ENCODE assay signal across 1 cellular context in the genomic region with DNA sequence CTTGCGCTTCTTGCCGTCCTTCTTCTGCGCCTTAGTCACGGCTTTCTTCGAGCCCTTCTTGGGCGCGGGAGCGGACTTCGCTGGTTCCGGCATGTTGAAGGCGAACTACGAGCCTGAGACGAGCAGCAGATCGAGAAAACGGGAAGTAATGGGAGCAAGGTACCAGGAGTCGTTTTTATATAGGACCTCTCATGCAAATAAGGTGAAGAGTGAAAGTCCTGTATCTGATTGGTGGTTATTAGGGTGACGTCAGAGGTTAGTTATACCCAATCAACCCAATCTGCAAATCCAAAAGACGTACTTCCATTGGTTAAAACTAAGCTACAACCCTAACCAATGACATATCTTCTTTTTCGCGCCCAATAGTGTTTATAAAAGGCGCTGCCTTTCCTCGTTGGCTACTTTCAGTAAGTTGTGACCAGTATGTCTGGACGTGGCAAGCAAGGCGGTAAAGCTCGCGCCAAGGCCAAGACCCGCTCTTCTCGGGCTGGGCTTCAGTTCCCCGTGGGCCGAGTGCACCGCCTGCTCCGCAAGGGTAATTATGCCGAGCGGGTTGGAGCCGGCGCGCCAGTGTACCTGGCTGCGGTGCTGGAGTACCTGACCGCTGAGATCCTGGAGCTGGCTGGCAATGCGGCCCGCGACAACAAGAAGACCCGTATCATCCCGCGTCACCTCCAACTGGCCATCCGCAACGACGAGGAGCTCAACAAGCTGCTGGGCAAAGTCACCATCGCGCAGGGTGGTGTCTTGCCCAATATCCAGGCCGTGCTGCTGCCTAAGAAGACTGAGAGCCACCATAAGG.
TF ChIP-seq lines count a peak whose summit lies in the region.

No MANE protein-coding gene starts in this region.

TF ChIP-seq in K562, 482 proteins besides CTCF, POLR2A, EP300 and RAD21 (continued from another document and continues in another):
- TF ChIP-seq, protein P1, sequence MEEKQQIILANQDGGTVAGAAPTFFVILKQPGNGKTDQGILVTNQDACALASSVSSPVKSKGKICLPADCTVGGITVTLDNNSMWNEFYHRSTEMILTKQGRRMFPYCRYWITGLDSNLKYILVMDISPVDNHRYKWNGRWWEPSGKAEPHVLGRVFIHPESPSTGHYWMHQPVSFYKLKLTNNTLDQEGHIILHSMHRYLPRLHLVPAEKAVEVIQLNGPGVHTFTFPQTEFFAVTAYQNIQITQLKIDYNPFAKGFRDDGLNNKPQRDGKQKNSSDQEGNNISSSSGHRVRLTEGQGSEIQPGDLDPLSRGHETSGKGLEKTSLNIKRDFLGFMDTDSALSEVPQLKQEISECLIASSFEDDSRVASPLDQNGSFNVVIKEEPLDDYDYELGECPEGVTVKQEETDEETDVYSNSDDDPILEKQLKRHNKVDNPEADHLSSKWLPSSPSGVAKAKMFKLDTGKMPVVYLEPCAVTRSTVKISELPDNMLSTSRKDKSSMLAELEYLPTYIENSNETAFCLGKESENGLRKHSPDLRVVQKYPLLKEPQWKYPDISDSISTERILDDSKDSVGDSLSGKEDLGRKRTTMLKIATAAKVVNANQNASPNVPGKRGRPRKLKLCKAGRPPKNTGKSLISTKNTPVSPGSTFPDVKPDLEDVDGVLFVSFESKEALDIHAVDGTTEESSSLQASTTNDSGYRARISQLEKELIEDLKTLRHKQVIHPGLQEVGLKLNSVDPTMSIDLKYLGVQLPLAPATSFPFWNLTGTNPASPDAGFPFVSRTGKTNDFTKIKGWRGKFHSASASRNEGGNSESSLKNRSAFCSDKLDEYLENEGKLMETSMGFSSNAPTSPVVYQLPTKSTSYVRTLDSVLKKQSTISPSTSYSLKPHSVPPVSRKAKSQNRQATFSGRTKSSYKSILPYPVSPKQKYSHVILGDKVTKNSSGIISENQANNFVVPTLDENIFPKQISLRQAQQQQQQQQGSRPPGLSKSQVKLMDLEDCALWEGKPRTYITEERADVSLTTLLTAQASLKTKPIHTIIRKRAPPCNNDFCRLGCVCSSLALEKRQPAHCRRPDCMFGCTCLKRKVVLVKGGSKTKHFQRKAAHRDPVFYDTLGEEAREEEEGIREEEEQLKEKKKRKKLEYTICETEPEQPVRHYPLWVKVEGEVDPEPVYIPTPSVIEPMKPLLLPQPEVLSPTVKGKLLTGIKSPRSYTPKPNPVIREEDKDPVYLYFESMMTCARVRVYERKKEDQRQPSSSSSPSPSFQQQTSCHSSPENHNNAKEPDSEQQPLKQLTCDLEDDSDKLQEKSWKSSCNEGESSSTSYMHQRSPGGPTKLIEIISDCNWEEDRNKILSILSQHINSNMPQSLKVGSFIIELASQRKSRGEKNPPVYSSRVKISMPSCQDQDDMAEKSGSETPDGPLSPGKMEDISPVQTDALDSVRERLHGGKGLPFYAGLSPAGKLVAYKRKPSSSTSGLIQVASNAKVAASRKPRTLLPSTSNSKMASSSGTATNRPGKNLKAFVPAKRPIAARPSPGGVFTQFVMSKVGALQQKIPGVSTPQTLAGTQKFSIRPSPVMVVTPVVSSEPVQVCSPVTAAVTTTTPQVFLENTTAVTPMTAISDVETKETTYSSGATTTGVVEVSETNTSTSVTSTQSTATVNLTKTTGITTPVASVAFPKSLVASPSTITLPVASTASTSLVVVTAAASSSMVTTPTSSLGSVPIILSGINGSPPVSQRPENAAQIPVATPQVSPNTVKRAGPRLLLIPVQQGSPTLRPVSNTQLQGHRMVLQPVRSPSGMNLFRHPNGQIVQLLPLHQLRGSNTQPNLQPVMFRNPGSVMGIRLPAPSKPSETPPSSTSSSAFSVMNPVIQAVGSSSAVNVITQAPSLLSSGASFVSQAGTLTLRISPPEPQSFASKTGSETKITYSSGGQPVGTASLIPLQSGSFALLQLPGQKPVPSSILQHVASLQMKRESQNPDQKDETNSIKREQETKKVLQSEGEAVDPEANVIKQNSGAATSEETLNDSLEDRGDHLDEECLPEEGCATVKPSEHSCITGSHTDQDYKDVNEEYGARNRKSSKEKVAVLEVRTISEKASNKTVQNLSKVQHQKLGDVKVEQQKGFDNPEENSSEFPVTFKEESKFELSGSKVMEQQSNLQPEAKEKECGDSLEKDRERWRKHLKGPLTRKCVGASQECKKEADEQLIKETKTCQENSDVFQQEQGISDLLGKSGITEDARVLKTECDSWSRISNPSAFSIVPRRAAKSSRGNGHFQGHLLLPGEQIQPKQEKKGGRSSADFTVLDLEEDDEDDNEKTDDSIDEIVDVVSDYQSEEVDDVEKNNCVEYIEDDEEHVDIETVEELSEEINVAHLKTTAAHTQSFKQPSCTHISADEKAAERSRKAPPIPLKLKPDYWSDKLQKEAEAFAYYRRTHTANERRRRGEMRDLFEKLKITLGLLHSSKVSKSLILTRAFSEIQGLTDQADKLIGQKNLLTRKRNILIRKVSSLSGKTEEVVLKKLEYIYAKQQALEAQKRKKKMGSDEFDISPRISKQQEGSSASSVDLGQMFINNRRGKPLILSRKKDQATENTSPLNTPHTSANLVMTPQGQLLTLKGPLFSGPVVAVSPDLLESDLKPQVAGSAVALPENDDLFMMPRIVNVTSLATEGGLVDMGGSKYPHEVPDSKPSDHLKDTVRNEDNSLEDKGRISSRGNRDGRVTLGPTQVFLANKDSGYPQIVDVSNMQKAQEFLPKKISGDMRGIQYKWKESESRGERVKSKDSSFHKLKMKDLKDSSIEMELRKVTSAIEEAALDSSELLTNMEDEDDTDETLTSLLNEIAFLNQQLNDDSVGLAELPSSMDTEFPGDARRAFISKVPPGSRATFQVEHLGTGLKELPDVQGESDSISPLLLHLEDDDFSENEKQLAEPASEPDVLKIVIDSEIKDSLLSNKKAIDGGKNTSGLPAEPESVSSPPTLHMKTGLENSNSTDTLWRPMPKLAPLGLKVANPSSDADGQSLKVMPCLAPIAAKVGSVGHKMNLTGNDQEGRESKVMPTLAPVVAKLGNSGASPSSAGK (IDR thresholded peaks at IDR 0.05), result peak; percentile 76
- TF ChIP-seq NEUROD1 (IDR thresholded peaks at IDR 0.05; ENCODE audit: borderline replicate concordance, low read depth, low read length, partially characterized antibody), result peak; percentile 97
- TF ChIP-seq ZNF77 (CRISPR knock-in tag; IDR thresholded peaks at IDR 0.05), result 0 out of 2 replicates have a peak, but pooled peaks have one; percentile 59
- TF ChIP-seq TOE1 (IDR thresholded peaks at IDR 0.05; ENCODE audit: borderline replicate concordance), result peak; percentile 82
- TF ChIP-seq TOE1 (CRISPR knock-in tag; IDR thresholded peaks at IDR 0.05; ENCODE audit: borderline replicate concordance, low read depth), result peak; percentile 99
- TF ChIP-seq, protein P2, sequence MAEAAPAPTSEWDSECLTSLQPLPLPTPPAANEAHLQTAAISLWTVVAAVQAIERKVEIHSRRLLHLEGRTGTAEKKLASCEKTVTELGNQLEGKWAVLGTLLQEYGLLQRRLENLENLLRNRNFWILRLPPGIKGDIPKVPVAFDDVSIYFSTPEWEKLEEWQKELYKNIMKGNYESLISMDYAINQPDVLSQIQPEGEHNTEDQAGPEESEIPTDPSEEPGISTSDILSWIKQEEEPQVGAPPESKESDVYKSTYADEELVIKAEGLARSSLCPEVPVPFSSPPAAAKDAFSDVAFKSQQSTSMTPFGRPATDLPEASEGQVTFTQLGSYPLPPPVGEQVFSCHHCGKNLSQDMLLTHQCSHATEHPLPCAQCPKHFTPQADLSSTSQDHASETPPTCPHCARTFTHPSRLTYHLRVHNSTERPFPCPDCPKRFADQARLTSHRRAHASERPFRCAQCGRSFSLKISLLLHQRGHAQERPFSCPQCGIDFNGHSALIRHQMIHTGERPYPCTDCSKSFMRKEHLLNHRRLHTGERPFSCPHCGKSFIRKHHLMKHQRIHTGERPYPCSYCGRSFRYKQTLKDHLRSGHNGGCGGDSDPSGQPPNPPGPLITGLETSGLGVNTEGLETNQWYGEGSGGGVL (CRISPR knock-in tag; IDR thresholded peaks at IDR 0.05), result no peak
- TF ChIP-seq CEBPG (CRISPR knock-in tag; IDR thresholded peaks at IDR 0.05), result peak; percentile 82
- TF ChIP-seq CEBPG (tag; conservative IDR thresholded peaks at IDR 0.05 in 1 of 2, IDR thresholded peaks at IDR 0.05 in 1 of 2), result peak; percentile 78 to 92
- peak; percentile 93 for TF ChIP-seq KDM2B (CRISPR knock-in tag; IDR thresholded peaks at IDR 0.05)
- TF ChIP-seq CBX3 (IDR thresholded peaks at IDR 0.05; ENCODE audit: borderline replicate concordance in 1 of 2, low read length in 2 of 2), result peak in 1 of 2 experiments; percentile 61; a peak in 1 of 3 replicates
- TF ChIP-seq NBN (IDR thresholded peaks at IDR 0.05; ENCODE audit: low read depth), result peak; percentile 82; the same call in 1 of the 2 replicates
- peak; percentile 97 for TF ChIP-seq POLR2AphosphoS2 (IDR thresholded peaks at IDR 0.05; ENCODE audit: low read length)
- no peak for TF ChIP-seq ZNF174 (CRISPR knock-in tag; IDR thresholded peaks at IDR 0.05)
- TF ChIP-seq CBFA2T2 (conservative IDR thresholded peaks at IDR 0.05), result no peak
- TF ChIP-seq, protein P3, sequence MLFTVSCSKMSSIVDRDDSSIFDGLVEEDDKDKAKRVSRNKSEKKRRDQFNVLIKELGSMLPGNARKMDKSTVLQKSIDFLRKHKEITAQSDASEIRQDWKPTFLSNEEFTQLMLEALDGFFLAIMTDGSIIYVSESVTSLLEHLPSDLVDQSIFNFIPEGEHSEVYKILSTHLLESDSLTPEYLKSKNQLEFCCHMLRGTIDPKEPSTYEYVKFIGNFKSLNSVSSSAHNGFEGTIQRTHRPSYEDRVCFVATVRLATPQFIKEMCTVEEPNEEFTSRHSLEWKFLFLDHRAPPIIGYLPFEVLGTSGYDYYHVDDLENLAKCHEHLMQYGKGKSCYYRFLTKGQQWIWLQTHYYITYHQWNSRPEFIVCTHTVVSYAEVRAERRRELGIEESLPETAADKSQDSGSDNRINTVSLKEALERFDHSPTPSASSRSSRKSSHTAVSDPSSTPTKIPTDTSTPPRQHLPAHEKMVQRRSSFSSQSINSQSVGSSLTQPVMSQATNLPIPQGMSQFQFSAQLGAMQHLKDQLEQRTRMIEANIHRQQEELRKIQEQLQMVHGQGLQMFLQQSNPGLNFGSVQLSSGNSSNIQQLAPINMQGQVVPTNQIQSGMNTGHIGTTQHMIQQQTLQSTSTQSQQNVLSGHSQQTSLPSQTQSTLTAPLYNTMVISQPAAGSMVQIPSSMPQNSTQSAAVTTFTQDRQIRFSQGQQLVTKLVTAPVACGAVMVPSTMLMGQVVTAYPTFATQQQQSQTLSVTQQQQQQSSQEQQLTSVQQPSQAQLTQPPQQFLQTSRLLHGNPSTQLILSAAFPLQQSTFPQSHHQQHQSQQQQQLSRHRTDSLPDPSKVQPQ (CRISPR knock-in tag; IDR thresholded peaks at IDR 0.05; ENCODE audit: borderline replicate concordance), result no peak
- TF ChIP-seq, protein P4, sequence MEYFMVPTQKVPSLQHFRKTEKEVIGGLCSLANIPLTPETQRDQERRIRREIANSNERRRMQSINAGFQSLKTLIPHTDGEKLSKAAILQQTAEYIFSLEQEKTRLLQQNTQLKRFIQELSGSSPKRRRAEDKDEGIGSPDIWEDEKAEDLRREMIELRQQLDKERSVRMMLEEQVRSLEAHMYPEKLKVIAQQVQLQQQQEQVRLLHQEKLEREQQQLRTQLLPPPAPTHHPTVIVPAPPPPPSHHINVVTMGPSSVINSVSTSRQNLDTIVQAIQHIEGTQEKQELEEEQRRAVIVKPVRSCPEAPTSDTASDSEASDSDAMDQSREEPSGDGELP (CRISPR knock-in tag; IDR thresholded peaks at IDR 0.05; ENCODE audit: borderline replicate concordance), result peak; percentile 89
- TF ChIP-seq, protein P5, sequence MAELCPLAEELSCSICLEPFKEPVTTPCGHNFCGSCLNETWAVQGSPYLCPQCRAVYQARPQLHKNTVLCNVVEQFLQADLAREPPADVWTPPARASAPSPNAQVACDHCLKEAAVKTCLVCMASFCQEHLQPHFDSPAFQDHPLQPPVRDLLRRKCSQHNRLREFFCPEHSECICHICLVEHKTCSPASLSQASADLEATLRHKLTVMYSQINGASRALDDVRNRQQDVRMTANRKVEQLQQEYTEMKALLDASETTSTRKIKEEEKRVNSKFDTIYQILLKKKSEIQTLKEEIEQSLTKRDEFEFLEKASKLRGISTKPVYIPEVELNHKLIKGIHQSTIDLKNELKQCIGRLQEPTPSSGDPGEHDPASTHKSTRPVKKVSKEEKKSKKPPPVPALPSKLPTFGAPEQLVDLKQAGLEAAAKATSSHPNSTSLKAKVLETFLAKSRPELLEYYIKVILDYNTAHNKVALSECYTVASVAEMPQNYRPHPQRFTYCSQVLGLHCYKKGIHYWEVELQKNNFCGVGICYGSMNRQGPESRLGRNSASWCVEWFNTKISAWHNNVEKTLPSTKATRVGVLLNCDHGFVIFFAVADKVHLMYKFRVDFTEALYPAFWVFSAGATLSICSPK (IDR thresholded peaks at IDR 0.05; ENCODE audit: borderline replicate concordance), result no peak
- TF ChIP-seq, protein P6, sequence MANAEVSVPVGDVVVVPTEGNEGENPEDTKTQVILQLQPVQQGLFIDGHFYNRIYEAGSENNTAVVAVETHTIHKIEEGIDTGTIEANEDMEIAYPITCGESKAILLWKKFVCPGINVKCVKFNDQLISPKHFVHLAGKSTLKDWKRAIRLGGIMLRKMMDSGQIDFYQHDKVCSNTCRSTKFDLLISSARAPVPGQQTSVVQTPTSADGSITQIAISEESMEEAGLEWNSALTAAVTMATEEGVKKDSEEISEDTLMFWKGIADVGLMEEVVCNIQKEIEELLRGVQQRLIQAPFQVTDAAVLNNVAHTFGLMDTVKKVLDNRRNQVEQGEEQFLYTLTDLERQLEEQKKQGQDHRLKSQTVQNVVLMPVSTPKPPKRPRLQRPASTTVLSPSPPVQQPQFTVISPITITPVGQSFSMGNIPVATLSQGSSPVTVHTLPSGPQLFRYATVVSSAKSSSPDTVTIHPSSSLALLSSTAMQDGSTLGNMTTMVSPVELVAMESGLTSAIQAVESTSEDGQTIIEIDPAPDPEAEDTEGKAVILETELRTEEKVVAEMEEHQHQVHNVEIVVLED (CRISPR knock-in tag; IDR thresholded peaks at IDR 0.05), result no peak
- TF ChIP-seq ZKSCAN1 (IDR thresholded peaks at IDR 0.05; ENCODE audit: low read depth, low read length), result peak; percentile 93
- peak; percentile 61 for TF ChIP-seq JUN (IDR thresholded peaks at IDR 0.05; ENCODE audit: borderline replicate concordance, low read depth, low read length)
- TF ChIP-seq JUN (CRISPR knock-in tag; IDR thresholded peaks at IDR 0.05; ENCODE audit: borderline replicate concordance), result no peak
- peak; percentile 71 for TF ChIP-seq FOSL1 (tag; conservative IDR thresholded peaks at IDR 0.05)
- peak; percentile 100 for TF ChIP-seq PRPF4 (IDR thresholded peaks at IDR 0.05; ENCODE audit: insufficient read depth, low read depth, low read length, poor library complexity, severe bottlenecking)
- TF ChIP-seq ZNF830 (CRISPR knock-in tag; IDR thresholded peaks at IDR 0.05), result peak; percentile 95
- TF ChIP-seq, protein P7, sequence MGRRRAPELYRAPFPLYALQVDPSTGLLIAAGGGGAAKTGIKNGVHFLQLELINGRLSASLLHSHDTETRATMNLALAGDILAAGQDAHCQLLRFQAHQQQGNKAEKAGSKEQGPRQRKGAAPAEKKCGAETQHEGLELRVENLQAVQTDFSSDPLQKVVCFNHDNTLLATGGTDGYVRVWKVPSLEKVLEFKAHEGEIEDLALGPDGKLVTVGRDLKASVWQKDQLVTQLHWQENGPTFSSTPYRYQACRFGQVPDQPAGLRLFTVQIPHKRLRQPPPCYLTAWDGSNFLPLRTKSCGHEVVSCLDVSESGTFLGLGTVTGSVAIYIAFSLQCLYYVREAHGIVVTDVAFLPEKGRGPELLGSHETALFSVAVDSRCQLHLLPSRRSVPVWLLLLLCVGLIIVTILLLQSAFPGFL (CRISPR knock-in tag; IDR thresholded peaks at IDR 0.05), result peak; percentile 99; the same call in 1 of the 2 replicates
- TF ChIP-seq HNRNPLL (IDR thresholded peaks at IDR 0.05; ENCODE audit: low read depth, low read length, poor library complexity, severe bottlenecking), result peak; percentile 84
- 0 out of 2 replicates have a peak, but pooled peaks have one; percentile 20 for TF ChIP-seq TCF7 (IDR thresholded peaks at IDR 0.05; ENCODE audit: borderline replicate concordance)
- TF ChIP-seq ZNF175 (CRISPR knock-in tag; IDR thresholded peaks at IDR 0.05; ENCODE audit: low read depth), result peak; percentile 72
- TF ChIP-seq HEY1 (CRISPR knock-in tag; IDR thresholded peaks at IDR 0.05; ENCODE audit: borderline replicate concordance), result peak; percentile 76; the same call in 1 of the 2 replicates
- TF ChIP-seq ZNF668 (CRISPR knock-in tag; IDR thresholded peaks at IDR 0.05), result no peak
- TF ChIP-seq FOS (IDR thresholded peaks at IDR 0.05; ENCODE audit: extremely low read depth, insufficient read length), result peak; percentile 99
